1 cellular context compared by ENCODE assay signal in the genomic region with DNA sequence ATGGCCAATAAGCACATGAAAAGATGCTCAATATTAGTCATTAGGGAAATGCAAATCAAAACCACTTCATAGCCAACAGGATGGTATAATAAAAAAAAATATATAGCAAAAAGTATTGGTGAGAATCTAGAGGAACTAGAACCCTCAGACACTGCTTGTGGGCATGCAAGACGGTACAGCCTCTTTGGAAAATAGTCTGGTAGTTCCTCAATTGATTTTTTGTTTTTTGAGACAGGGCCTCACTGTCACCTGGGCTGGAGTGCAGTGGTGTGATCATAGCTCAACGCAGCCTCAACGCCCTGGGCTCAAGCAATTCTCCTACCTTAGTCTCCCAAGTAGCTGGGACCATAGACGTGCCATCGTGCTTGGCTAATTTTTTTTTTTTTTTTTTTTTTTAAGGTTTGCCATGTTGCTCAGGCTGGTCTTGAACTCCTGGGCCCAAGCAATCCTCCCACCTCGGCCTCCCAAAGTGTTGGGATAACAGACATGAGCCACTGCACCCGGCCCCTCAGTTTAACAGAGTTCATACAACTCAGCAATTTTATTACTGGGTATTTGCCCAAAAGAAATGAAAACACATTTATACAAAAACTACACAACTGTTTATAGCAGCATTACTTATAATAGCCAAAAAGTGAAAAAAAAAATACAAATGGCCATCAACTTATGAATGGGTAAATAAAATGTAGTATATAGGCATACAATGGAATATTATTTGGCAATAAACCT.
TF ChIP-seq lines count a peak whose summit lies in the region.

No MANE protein-coding gene starts in this region.

TF ChIP-seq in HepG2, 621 proteins besides CTCF, POLR2A, EP300 and RAD21:
- TF ChIP-seq BRCA1 (CRISPR knock-in tag; IDR thresholded peaks at IDR 0.05): no peak
- TF ChIP-seq, protein P1, sequence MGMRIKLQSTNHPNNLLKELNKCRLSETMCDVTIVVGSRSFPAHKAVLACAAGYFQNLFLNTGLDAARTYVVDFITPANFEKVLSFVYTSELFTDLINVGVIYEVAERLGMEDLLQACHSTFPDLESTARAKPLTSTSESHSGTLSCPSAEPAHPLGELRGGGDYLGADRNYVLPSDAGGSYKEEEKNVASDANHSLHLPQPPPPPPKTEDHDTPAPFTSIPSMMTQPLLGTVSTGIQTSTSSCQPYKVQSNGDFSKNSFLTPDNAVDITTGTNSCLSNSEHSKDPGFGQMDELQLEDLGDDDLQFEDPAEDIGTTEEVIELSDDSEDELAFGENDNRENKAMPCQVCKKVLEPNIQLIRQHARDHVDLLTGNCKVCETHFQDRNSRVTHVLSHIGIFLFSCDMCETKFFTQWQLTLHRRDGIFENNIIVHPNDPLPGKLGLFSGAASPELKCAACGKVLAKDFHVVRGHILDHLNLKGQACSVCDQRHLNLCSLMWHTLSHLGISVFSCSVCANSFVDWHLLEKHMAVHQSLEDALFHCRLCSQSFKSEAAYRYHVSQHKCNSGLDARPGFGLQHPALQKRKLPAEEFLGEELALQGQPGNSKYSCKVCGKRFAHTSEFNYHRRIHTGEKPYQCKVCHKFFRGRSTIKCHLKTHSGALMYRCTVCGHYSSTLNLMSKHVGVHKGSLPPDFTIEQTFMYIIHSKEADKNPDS (CRISPR knock-in tag; IDR thresholded peaks at IDR 0.05): no peak
- no peak for TF ChIP-seq NBN (conservative IDR thresholded peaks at IDR 0.05)
- TF ChIP-seq SAP130 (CRISPR knock-in tag; IDR thresholded peaks at IDR 0.05; ENCODE audit: low read depth): no peak
